9 cellular contexts compared by ENCODE assay signal in genomic region chr14:20821521-20822108, GRCh38. TPM values are rescaled to one million over a fixed set of nuclear protein-coding genes. Genes with fewer than 3 reads are reported as not detected.
DNase-seq lines count a peak whose midpoint lies in the region; ATAC-seq and TF ChIP-seq lines count a peak whose summit lies in the region.
"Not testable (repeated sequence)": the region's sequence is repeated elsewhere in the genome, so short reads cannot be mapped to it uniquely, and the experiment has no call there.
"Had no signal": no experiment of that assay in that cellular context is flagged by ENCODE, and none has a peak within 500 bp of the region (broad histone marks: within the 10 kb centered on the region; RNA-seq: fewer than 3 reads in every experiment).

No MANE protein-coding gene starts in this region.

- H4K91ac ChIP-seq in H9 (ENCODE audit: insufficient read length, low read depth, low read length) = not testable (repeated sequence)

- not testable (repeated sequence) for H3K9me3 ChIP-seq in H9 (ENCODE audit: control insufficient read depth, low read depth, low read length); colonic mucosa; smooth muscle cell (replicated peaks; ENCODE audit: low read depth)

- peaks cover 0 to 36% (median 27%) of the 10 kb centered on the region in 3 experiments; a peak in 5 of 7 replicates for H3K36me3 Mint-ChIP-seq in H9 (ENCODE audit: insufficient read depth in 1 of 3, low read depth in 3 of 3)
- H3K36me3 Mint-ChIP-seq in activated T-helper 17 cell treated with anti-CD3 and anti-CD28 coated beads, Interleukin-2, amount 50 U/mL, for 72 hours (ENCODE audit: low read depth); nephron (ENCODE audit: low read depth): not testable (repeated sequence)

- H3K14ac ChIP-seq in H9 (ENCODE audit: insufficient read depth, low read length) = not testable (repeated sequence)

- not testable (repeated sequence) for H3K18ac ChIP-seq in H9 (ENCODE audit: insufficient read length, low read depth, low read length)

- H3K27me3 ChIP-seq in H9 (ENCODE audit: insufficient read depth, low read length); colonic mucosa; smooth muscle cell (ENCODE audit: low read depth): not testable (repeated sequence)

- not testable (repeated sequence) for DNase-seq in H9; colonic mucosa; left lobe of liver (ENCODE audit: low spot score); smooth muscle cell (lab: John Stamatoyannopoulos, UW; ENCODE audit: unreplicated experiment)
- DNase-seq in left cardiac atrium = peak; percentile 25

- 0 out of 5 replicates have a peak overlapping the region, but pooled peaks of 1 of the 2 experiments have one; percentile 6 for H3K4me3 Mint-ChIP-seq in H9
- not testable (repeated sequence) for H3K4me3 Mint-ChIP-seq in activated T-helper 17 cell treated with anti-CD3 and anti-CD28 coated beads, Interleukin-2, amount 50 U/mL, for 72 hours; nephron

- not testable (repeated sequence) for H2BK15ac ChIP-seq in H9 (ENCODE audit: low read depth, low read length)

- H3K79me1 ChIP-seq in H9 (ENCODE audit: insufficient read depth, low read depth, low read length, poor library complexity, severe bottlenecking) = not testable (repeated sequence)

- not testable (repeated sequence) for H4K5ac ChIP-seq in H9 (ENCODE audit: insufficient read length, low read depth, low read length)

- H4K20me1 ChIP-seq in H9 (ENCODE audit: control insufficient read depth, insufficient read depth, insufficient read length); smooth muscle cell (ENCODE audit: low read depth): not testable (repeated sequence)

- H2BK20ac ChIP-seq in H9 (ENCODE audit: low read depth, low read length, poor library complexity, severe bottlenecking) = not testable (repeated sequence)

- not testable (repeated sequence) for H2AK5ac ChIP-seq in H9 (ENCODE audit: insufficient read length, low read length)

- H3K27ac ChIP-seq in H9 (ENCODE audit: insufficient read length, low read depth, low read length) (peak overlapping the region; percentile 20), colonic mucosa (peak overlapping the region; percentile 40), smooth muscle cell (ENCODE audit: low read depth) (peak overlapping the region; percentile 62)

- H3K9me3 Mint-ChIP-seq in H9; activated T-helper 17 cell treated with anti-CD3 and anti-CD28 coated beads, Interleukin-2, amount 50 U/mL, for 72 hours; nephron: not testable (repeated sequence)

- H3K23me2 ChIP-seq in H9 (ENCODE audit: insufficient read length, low read depth, low read length, poor library complexity, severe bottlenecking) = not testable (repeated sequence)

- not testable (repeated sequence) for H2BK120ac ChIP-seq in H9 (ENCODE audit: low read depth, low read length, poor library complexity, severe bottlenecking)

- not testable (repeated sequence) for H3F3A ChIP-seq in smooth muscle cell (ENCODE audit: low read depth)

- H2BK12ac ChIP-seq in H9 (ENCODE audit: insufficient read length, low read depth, low read length) = not testable (repeated sequence)

- not testable (repeated sequence) for H3K4me2 ChIP-seq in H9 (ENCODE audit: insufficient read depth, insufficient read length, low read length)
- peak overlapping the region; percentile 8 for H3K4me2 ChIP-seq in smooth muscle cell

- not testable (repeated sequence) for H3K23ac ChIP-seq in H9 (ENCODE audit: insufficient read length, low read depth, low read length)

- H3K27me3 Mint-ChIP-seq in H9 (ENCODE audit: low read depth); nephron (ENCODE audit: low read depth): not testable (repeated sequence)
- H3K27me3 Mint-ChIP-seq in activated T-helper 17 cell treated with anti-CD3 and anti-CD28 coated beads, Interleukin-2, amount 50 U/mL, for 72 hours = peaks cover 26% of the 10 kb centered on the region

- not testable (repeated sequence) for H3K56ac ChIP-seq in H9 (ENCODE audit: insufficient read length, low read depth, low read length)

- intact Hi-C loops in colonic mucosa (cut with DNase I); left cardiac atrium (cut with DNase I): not testable (repeated sequence)

- H3K36me3 ChIP-seq in colonic mucosa; smooth muscle cell (ENCODE audit: low read depth): not testable (repeated sequence)

- not testable (repeated sequence) for TF ChIP-seq CTCF in H9 (conservative IDR thresholded peaks at IDR 0.05); colonic mucosa (IDR thresholded peaks at IDR 0.05); nephron (IDR thresholded peaks at IDR 0.05; ENCODE audit: unreplicated experiment in 3 of 3); smooth muscle cell (IDR thresholded peaks at IDR 0.05; ENCODE audit: borderline replicate concordance, insufficient read depth, poor library complexity, severe bottlenecking)

- not testable (repeated sequence) for H3K9ac ChIP-seq in H9 (ENCODE audit: extremely low read depth, insufficient read length, low read length); colonic mucosa (ENCODE audit: low read depth in 2 of 2, low read length in 2 of 2)
- peak overlapping the region; percentile 16 for H3K9ac ChIP-seq in smooth muscle cell (ENCODE audit: low read depth)

- H3K4me3 ChIP-seq in colonic mucosa, smooth muscle cell: not testable (repeated sequence)

- H4K8ac ChIP-seq in H9 (replicated peaks; ENCODE audit: insufficient read length, low read depth, low read length) = not testable (repeated sequence)

- H3K79me2 ChIP-seq in H9 (ENCODE audit: insufficient read depth, low read length); smooth muscle cell (ENCODE audit: low read depth): not testable (repeated sequence)

- no CpG with 5 or more reads among the region's 3 CpGs for WGBS in H9 (ENCODE audit: extremely low coverage, insufficient read length, low lambda C conversion rate)
- 70% methylated on average over 3 of the region's 3 CpGs for WGBS in smooth muscle cell (ENCODE audit: low lambda C conversion rate)

- not testable (repeated sequence) for H3K4me1 ChIP-seq in H9 (ENCODE audit: insufficient read depth, low read length); colonic mucosa
- peaks cover 19% of the 10 kb centered on the region for H3K4me1 ChIP-seq in smooth muscle cell (ENCODE audit: low read depth)

- not testable (repeated sequence) for H2BK5ac ChIP-seq in H9 (ENCODE audit: insufficient read length, low read length)

- not testable (repeated sequence) for H3T11ph ChIP-seq in H9 (ENCODE audit: low read length)

- peak; percentile 51 for ATAC-seq in activated T-helper 17 cell treated with anti-CD3 and anti-CD28 coated beads, Interleukin-2, amount 50 U/mL, for 72 hours (replicated peaks)
- ATAC-seq in left cardiac atrium = peak in 1 of 2 donors; percentile 71
- ATAC-seq in left lobe of liver = peak; percentile 34

- not testable (repeated sequence) for H2AFZ ChIP-seq in H9 (ENCODE audit: low read length); smooth muscle cell (ENCODE audit: low read depth)

- H3K27ac Mint-ChIP-seq in H9 (peak overlapping the region; percentile 11 to 67 (median 21)), nephron (peak overlapping the region; percentile 19 to 73 (median 69))
- H3K27ac Mint-ChIP-seq in activated T-helper 17 cell treated with anti-CD3 and anti-CD28 coated beads, Interleukin-2, amount 50 U/mL, for 72 hours = peak overlapping the region; percentile 60

- H3K4ac ChIP-seq in H9 (ENCODE audit: low read depth, low read length) = not testable (repeated sequence)

- H3K4me1 Mint-ChIP-seq in H9 = peaks cover 60 to 71% of the 10 kb centered on the region in 2 experiments
- H3K4me1 Mint-ChIP-seq in activated T-helper 17 cell treated with anti-CD3 and anti-CD28 coated beads, Interleukin-2, amount 50 U/mL, for 72 hours; nephron: not testable (repeated sequence)

RNA-seq across cellular contexts. Expression of gene RNASE1, which starts 19.0 kb away (rescaled TPM):
- total RNA-seq in H9 (2021) (1.2 and 1.6 TPM in 2 replicates), colonic mucosa (100 to 1,000 TPM; 189 to 244 TPM), left cardiac atrium (100 to 1,000 TPM; 295 to 632 TPM), left lobe of liver (21.4 TPM), smooth muscle cell (4.0 and 13.5 TPM in 2 replicates)
- total RNA-seq in activated T-helper 17 cell treated with anti-CD3 and anti-CD28 coated beads, Interleukin-2, amount 50 U/mL, for 72 hours = under 1 TPM in 1 of 2 donors, not detected in 1; 0.56 TPM
- polyA plus RNA-seq in smooth muscle cell = 6.9 and 8.5 TPM in 2 replicates

RNA-seq across cellular contexts. Expression of gene RNASE6, which starts 40.5 kb away (rescaled TPM):
- not detected in 2 replicates for total RNA-seq in H9 (2021)
- 1 to 10 TPM; 2.2 to 5.6 TPM for total RNA-seq in activated T-helper 17 cell treated with anti-CD3 and anti-CD28 coated beads, Interleukin-2, amount 50 U/mL, for 72 hours
- total RNA-seq in colonic mucosa = 1 to 10 TPM; 3.4 to 6.8 TPM
- total RNA-seq in left cardiac atrium = 10 to 100 TPM in 1 of 2 donors, 1 to 10 TPM in 1; 6.9 to 16.1 TPM
- 1.6 TPM for total RNA-seq in left lobe of liver
- total RNA-seq in smooth muscle cell = 3.3 TPM in 1 of 2 replicates, not detected in the other
- polyA plus RNA-seq in smooth muscle cell = 0.22 TPM in 1 of 2 replicates, not detected in the other
- total RNA-seq: PC-3 had no signal

RNA-seq across cellular contexts. Expression of gene EDDM3B, which starts 53.4 kb away (rescaled TPM):
- total RNA-seq in H9 (2021) = not detected in 2 replicates
- total RNA-seq in activated T-helper 17 cell treated with anti-CD3 and anti-CD28 coated beads, Interleukin-2, amount 50 U/mL, for 72 hours = not detected
- not detected for total RNA-seq in colonic mucosa
- total RNA-seq in left cardiac atrium = not detected
- total RNA-seq in left lobe of liver = not detected
- total RNA-seq in smooth muscle cell = not detected in 2 replicates
- not detected in 2 replicates for polyA plus RNA-seq in smooth muscle cell
- total RNA-seq: Daoy, PC-3 had no signal
